14 cellular contexts compared by ENCODE assay signal in the genomic region with DNA sequence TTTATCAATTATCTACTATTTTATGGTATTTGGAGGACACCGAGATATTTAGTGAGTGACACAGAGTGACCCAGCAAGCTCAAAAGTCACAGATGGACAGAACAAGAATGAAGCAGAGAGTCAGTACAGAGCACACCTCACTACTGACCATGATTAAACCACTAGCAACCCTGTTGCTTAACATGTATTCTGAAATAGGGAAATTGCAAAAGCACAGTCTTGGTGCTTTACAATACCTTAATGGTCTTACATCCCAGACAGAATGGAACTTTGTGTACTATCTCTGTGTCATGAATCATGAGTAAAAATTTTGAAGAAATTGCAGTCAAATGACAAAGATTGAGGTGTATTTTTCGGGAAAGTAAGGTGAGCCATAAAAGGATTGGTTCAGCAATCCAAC. TPM values are rescaled to one million over a fixed set of nuclear protein-coding genes. Genes with fewer than 3 reads are reported as not detected.
DNase-seq lines count a peak whose midpoint lies in the region; ATAC-seq, FAIRE-seq and TF ChIP-seq lines count a peak whose summit lies in the region.
"Had no signal": no experiment of that assay in that cellular context is flagged by ENCODE, and none has a peak within 500 bp of the region (broad histone marks: within the 10 kb centered on the region; RNA-seq: fewer than 3 reads in every experiment).

No MANE protein-coding gene starts in this region.

- H2AFZ ChIP-seq in PC-3 (ENCODE audit: low read length), result no peak overlapping the region

- H3K9me3 Mint-ChIP-seq in activated naive CD4-positive, alpha-beta T cell treated with anti-CD3 and anti-CD28 coated beads, Interleukin-2, amount 50 U/mL, for 24 hours, result peaks cover 5% of the 10 kb centered on the region
- peaks cover 2% of the 10 kb centered on the region for H3K9me3 Mint-ChIP-seq in stimulated activated effector memory CD8-positive, alpha-beta T cell treated with anti-CD3 and anti-CD28 coated beads, Interleukin-12 subunit alpha, Interleukin-12 subunit beta, amount 100 ng/mL, for 72 hours
- no peaks in the 10 kb centered on the region for H3K9me3 Mint-ChIP-seq in glutamatergic neuron (ENCODE audit: unreplicated experiment)
- H3K9me3 Mint-ChIP-seq: nephron progenitor cell had no signal

- intact Hi-C loops in PC-3 (cut with micrococcal nuclease), result no loop called here
- intact Hi-C loops in tibial artery (cut with DNase I; ENCODE audit: low total_unique reads), result no loop called here

- no peaks in the 10 kb centered on the region for H3K9me3 ChIP-seq in PC-3 (ENCODE audit: low read length)
- no peaks in the 10 kb centered on the region for H3K9me3 ChIP-seq in tibial artery

- no peaks in the 10 kb centered on the region for H3F3A ChIP-seq in PC-3 (ENCODE audit: low read length, unreplicated experiment)

- no peaks in the 10 kb centered on the region for H3K9me2 ChIP-seq in PC-3 (replicated peaks; ENCODE audit: low read length)

- no peaks in the 10 kb centered on the region for H4K20me1 ChIP-seq in PC-3 (ENCODE audit: low read length)

- no peak for FAIRE-seq in D721Med (lab: Jason Lieb, UNC)
- FAIRE-seq: colon, islet of Langerhans had no signal

- H3K4me3 ChIP-seq in PC-3 (ENCODE audit: low read length), result no peak overlapping the region
- H3K4me3 ChIP-seq in cardiac fibroblast (replicated peaks in 1 of 2; ENCODE audit: low read depth in 2 of 2, low read length in 2 of 2), result no peak overlapping the region
- no peak overlapping the region for H3K4me3 ChIP-seq in tibial artery
- H3K4me3 ChIP-seq: smooth muscle cell had no signal

- no peaks in the 10 kb centered on the region for H3K79me2 ChIP-seq in PC-3 (ENCODE audit: low read length)

- peak overlapping the region; percentile 100 for H3K27ac Mint-ChIP-seq in activated naive CD4-positive, alpha-beta T cell treated with anti-CD3 and anti-CD28 coated beads, Interleukin-2, amount 50 U/mL, for 24 hours
- H3K27ac Mint-ChIP-seq in stimulated activated effector memory CD8-positive, alpha-beta T cell treated with anti-CD3 and anti-CD28 coated beads, Interleukin-12 subunit alpha, Interleukin-12 subunit beta, amount 100 ng/mL, for 72 hours, result peak overlapping the region; percentile 79
- no peak overlapping the region for H3K27ac Mint-ChIP-seq in glutamatergic neuron (ENCODE audit: unreplicated experiment)
- H3K27ac Mint-ChIP-seq: nephron progenitor cell had no signal

- peak overlapping the region; percentile 45 for H3K4me2 ChIP-seq in PC-3 (ENCODE audit: low read length)
- H3K4me2 ChIP-seq: smooth muscle cell had no signal

- peak overlapping the region; percentile 1; the same call in 1 of the 2 replicates for H3K27ac ChIP-seq in PC-3 (ENCODE audit: low read length)
- no peak overlapping the region for H3K27ac ChIP-seq in tibial artery

- POLR2A ChIA-PET in PC-3 (lab: Charles Lee; ENCODE audit: unreplicated experiment), result no interaction called here

- H3K36me3 ChIP-seq in PC-3 (ENCODE audit: low read depth, low read length) (no peaks in the 10 kb centered on the region), tibial artery (no peaks in the 10 kb centered on the region)

- H3K4me1 ChIP-seq in PC-3 (ENCODE audit: insufficient read depth, low read length) (peaks cover 19% of the 10 kb centered on the region), tibial artery (no peaks in the 10 kb centered on the region)

- DNase-seq in activated naive CD4-positive, alpha-beta T cell (lab: John Stamatoyannopoulos, UW), result no peak
- DNase-seq in PC-3 (peak; percentile 67), cardiac fibroblast (ENCODE audit: low read depth in 2 of 2) (peak; percentile 4 to 92), glutamatergic neuron (no peak), tibial artery (no peak), D721Med (ENCODE audit: insufficient read length, low spot score) (no peak)
- DNase-seq in stimulated activated effector memory CD8-positive, alpha-beta T cell treated with anti-CD3 and anti-CD28 coated beads, Interleukin-12 subunit alpha, Interleukin-12 subunit beta, amount 100 ng/mL, for 72 hours (ENCODE audit: low spot score in 2 of 2), result no peak
- DNase-seq: activated effector memory CD4-positive, alpha-beta T cell treated with Interleukin-2 at 50 U/mL for 16 hours; Kasumi-1; nephron progenitor cell had no signal

- BruUV-seq in PC-3 (replicated peaks; lab: Mats Ljungman, UMichigan), result no TSS peak

- TF ChIP-seq CTCF in PC-3 (conservative IDR thresholded peaks at IDR 0.05; ENCODE audit: low read depth, low read length), result no peak
- no peak for TF ChIP-seq CTCF in cardiac fibroblast (IDR thresholded peaks at IDR 0.05; ENCODE audit: low read depth, low read length)
- TF ChIP-seq CTCF in glutamatergic neuron (IDR thresholded peaks at IDR 0.05; ENCODE audit: partially characterized antibody, unreplicated experiment), result no peak
- no peak for TF ChIP-seq CTCF in tibial artery (IDR thresholded peaks at IDR 0.05)
- TF ChIP-seq CTCF in D721Med (IDR thresholded peaks at IDR 0.05; ENCODE audit: insufficient read depth, missing control alignments), result no peak

- H3K27me3 ChIP-seq in PC-3 (ENCODE audit: low read length) (no peaks in the 10 kb centered on the region), tibial artery (no peaks in the 10 kb centered on the region)

- ATAC-seq in PC-3, result no peak
- ATAC-seq in stimulated activated effector memory CD8-positive, alpha-beta T cell treated with anti-CD3 and anti-CD28 coated beads, Interleukin-12 subunit alpha, Interleukin-12 subunit beta, amount 100 ng/mL, for 72 hours, result no peak

- H3K9ac ChIP-seq in PC-3 (ENCODE audit: low read length), result no peak overlapping the region

- no peaks in the 10 kb centered on the region for H3K27me3 Mint-ChIP-seq in activated naive CD4-positive, alpha-beta T cell treated with anti-CD3 and anti-CD28 coated beads, Interleukin-2, amount 50 U/mL, for 24 hours
- no peaks in the 10 kb centered on the region for H3K27me3 Mint-ChIP-seq in glutamatergic neuron (ENCODE audit: unreplicated experiment)

- peaks cover 8% of the 10 kb centered on the region for H3K36me3 Mint-ChIP-seq in activated naive CD4-positive, alpha-beta T cell treated with anti-CD3 and anti-CD28 coated beads, Interleukin-2, amount 50 U/mL, for 24 hours
- H3K36me3 Mint-ChIP-seq in stimulated activated effector memory CD8-positive, alpha-beta T cell treated with anti-CD3 and anti-CD28 coated beads, Interleukin-12 subunit alpha, Interleukin-12 subunit beta, amount 100 ng/mL, for 72 hours, result peaks cover 20% of the 10 kb centered on the region
- H3K36me3 Mint-ChIP-seq in glutamatergic neuron (ENCODE audit: unreplicated experiment), result no peaks in the 10 kb centered on the region

- peaks cover 54% of the 10 kb centered on the region for H3K4me1 Mint-ChIP-seq in activated naive CD4-positive, alpha-beta T cell treated with anti-CD3 and anti-CD28 coated beads, Interleukin-2, amount 50 U/mL, for 24 hours
- H3K4me1 Mint-ChIP-seq in stimulated activated effector memory CD8-positive, alpha-beta T cell treated with anti-CD3 and anti-CD28 coated beads, Interleukin-12 subunit alpha, Interleukin-12 subunit beta, amount 100 ng/mL, for 72 hours, result peaks cover 32% of the 10 kb centered on the region
- no peaks in the 10 kb centered on the region for H3K4me1 Mint-ChIP-seq in glutamatergic neuron (ENCODE audit: low read depth, unreplicated experiment)
- H3K4me1 Mint-ChIP-seq: nephron progenitor cell had no signal

- CTCF ChIA-PET in PC-3 (lab: Charles Lee), result no interaction called here

- peak overlapping the region; percentile 82 for H3K4me3 Mint-ChIP-seq in activated naive CD4-positive, alpha-beta T cell treated with anti-CD3 and anti-CD28 coated beads, Interleukin-2, amount 50 U/mL, for 24 hours
- H3K4me3 Mint-ChIP-seq in stimulated activated effector memory CD8-positive, alpha-beta T cell treated with anti-CD3 and anti-CD28 coated beads, Interleukin-12 subunit alpha, Interleukin-12 subunit beta, amount 100 ng/mL, for 72 hours, result peak overlapping the region; percentile 56
- H3K4me3 Mint-ChIP-seq in glutamatergic neuron (ENCODE audit: unreplicated experiment), result no peak overlapping the region
- H3K4me3 Mint-ChIP-seq: nephron progenitor cell had no signal

RNA-seq across cellular contexts. Expression of a gene that starts 2.6 kb away (rescaled TPM):
- total RNA-seq in PC-3 (2014; rRNA removed) (0.63 TPM in 1 of 2 replicates, not detected in the other), glutamatergic neuron (ENCODE audit: unreplicated experiment) (28.3 TPM)

Comparison
In these comparisons a context has a peak if more than half of its experiments do, and no peak if none do; other contexts are left out.
1. DNase-seq: peak in PC-3 (single experiment) and cardiac fibroblast (2 of 2); none in activated naive CD4-positive, alpha-beta T cell (0 of 4), stimulated activated effector memory CD8-positive, alpha-beta T cell treated with anti-CD3 and anti-CD28 coated beads, Interleukin-12 subunit alpha, Interleukin-12 subunit beta, amount 100 ng/mL, for 72 hours (0 of 2), glutamatergic neuron (single experiment), tibial artery (0 of 2) and D721Med (single experiment).
2. RNA of a gene that starts 2.6 kb away (total RNA-seq): 28.3 TPM in glutamatergic neuron (single experiment); 0.63 TPM in PC-3; every median in the first group is over 10 times any median in the second.